Comparison of ENCODE assay signal across 17 cellular contexts in the genomic region with DNA sequence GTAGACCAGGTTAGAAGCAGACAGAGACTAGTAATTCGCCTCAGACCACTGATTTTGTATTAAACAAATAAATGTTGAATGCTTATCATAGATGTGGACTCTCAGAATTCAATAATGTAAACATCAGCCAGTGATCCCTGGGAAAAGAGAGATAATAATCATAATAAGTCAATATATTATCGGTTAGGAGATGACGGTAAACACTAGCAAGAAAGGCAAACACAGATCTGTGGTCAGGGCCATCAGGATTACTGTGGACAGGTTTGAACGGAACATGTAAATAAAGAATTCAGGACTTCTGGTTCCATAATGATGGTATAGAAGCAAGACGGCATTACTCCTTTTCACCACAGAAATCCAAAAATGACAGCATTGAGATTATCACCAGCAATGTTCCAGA.
A peak's percentile ranks its signal among the peaks of the same experiment; 100 is the strongest.
DNase-seq lines count a peak whose midpoint lies in the region; ATAC-seq, FAIRE-seq and TF ChIP-seq lines count a peak whose summit lies in the region.
"Had no signal": no experiment of that assay in that cellular context is flagged by ENCODE, and none has a peak within 500 bp of the region (broad histone marks: within the 10 kb centered on the region; RNA-seq: fewer than 3 reads in every experiment).

No MANE protein-coding gene starts in this region.

- H3K27me3 ChIP-seq in HepG2 (ENCODE audit: control insufficient read depth in 1 of 2, insufficient read depth in 2 of 2, low read length in 2 of 2) (no peaks in the 10 kb centered on the region), right lobe of liver (no peaks in the 10 kb centered on the region)
- H3K27me3 ChIP-seq: MG63 had no signal

- TF ChIP-seq POLR2A in HepG2 (IDR thresholded peaks at IDR 0.05; ENCODE audit: insufficient read depth in 1 of 2, low read depth in 2 of 2, low read length in 2 of 2), result no peak
- no peak for TF ChIP-seq POLR2A in right lobe of liver (IDR thresholded peaks at IDR 0.05)

- no peak for TF ChIP-seq EP300 in HepG2 (IDR thresholded peaks at IDR 0.05; ENCODE audit: low read depth in 2 of 2, low read length in 2 of 2)
- no peak for TF ChIP-seq EP300 in HepG2 (CRISPR knock-in tag; IDR thresholded peaks at IDR 0.05; ENCODE audit: borderline replicate concordance)

- no peak for TF ChIP-seq RAD21 in HepG2 (CRISPR knock-in tag; IDR thresholded peaks at IDR 0.05)

- intact Hi-C loops in HepG2 (cut with micrococcal nuclease; ENCODE audit: unreplicated experiment), result no loop called here
- intact Hi-C loops in right lobe of liver (cut with DNase I), result no loop called here
- intact Hi-C loops in cardiac septum (cut with DNase I), result no loop called here

- 2% methylated on average over 5 of the region's 5 CpGs for WGBS in HepG2 (ENCODE audit: low lambda C conversion rate)
- 27% methylated on average over 5 of the region's 5 CpGs for WGBS in right lobe of liver (ENCODE audit: insufficient coverage, low coverage, low lambda C conversion rate, missing lambda C conversion rate)

- CTCF ChIA-PET in HepG2 (lab: Yijun Ruan, JAX; ENCODE audit: low intra/inter-chr PET ratio, low total read pairs), result no interaction called here

- no peak overlapping the region for H3K27ac ChIP-seq in HepG2 (ENCODE audit: extremely low read length, insufficient read depth, low read length)
- H3K27ac ChIP-seq in right lobe of liver, result no peak overlapping the region
- H3K27ac ChIP-seq: A549 had no signal

- in situ Hi-C loops in HepG2 (cut with HindIII; ENCODE audit: extremely low pct_ligation_motif_present, low pct_unique_long_range_greater_than_20kb), result no loop called here

- H3K9me3 ChIP-seq in HepG2 (ENCODE audit: low read length) (no peaks in the 10 kb centered on the region), right lobe of liver (no peaks in the 10 kb centered on the region)
- H3K9me3 ChIP-seq: A549 had no signal

- H3K79me2 ChIP-seq in HepG2 (ENCODE audit: insufficient read depth, low read length), result no peaks in the 10 kb centered on the region

- no peak overlapping the region for H2AFZ ChIP-seq in HepG2 (ENCODE audit: low read length)

- no peaks in the 10 kb centered on the region for H4K20me1 ChIP-seq in HepG2 (ENCODE audit: insufficient read depth, low read length)

- no peak for TF ChIP-seq CTCF in HepG2 (CRISPR knock-in tag; IDR thresholded peaks at IDR 0.05)
- no peak for TF ChIP-seq CTCF in right lobe of liver (IDR thresholded peaks at IDR 0.05)
- TF ChIP-seq CTCF in choroid plexus epithelial cell (conservative IDR thresholded peaks at IDR 0.05; ENCODE audit: low read depth, low read length), result no peak

- POLR2A ChIA-PET in HepG2 (lab: Yijun Ruan, JAX), result no interaction called here

- no peaks in the 10 kb centered on the region for H3K4me1 ChIP-seq in HepG2 (ENCODE audit: insufficient read depth, low read length)
- no peaks in the 10 kb centered on the region for H3K4me1 ChIP-seq in right lobe of liver
- H3K4me1 ChIP-seq: A549 had no signal

- BruUV-seq in HepG2 (replicated peaks; lab: Mats Ljungman, UMichigan), result no TSS peak

- FAIRE-seq in HepG2 (lab: Jason Lieb, UNC), result no peak
- FAIRE-seq: A549, GM12878 had no signal

- H3K9ac ChIP-seq in HepG2 (ENCODE audit: insufficient read depth, low read depth, low read length), result no peak overlapping the region

- ATAC-seq in HepG2 (no peak), right lobe of liver (no peak), HG02759 (IDR thresholded peaks at IDR 0.05; ENCODE audit: unreplicated experiment) (no peak)
- ATAC-seq: A549, GM12878, SK-N-SH treated with all-trans-retinoic acid at 6 μM for 48 hours had no signal

- H3K36me3 ChIP-seq in HepG2 (replicated peaks in 1 of 2; ENCODE audit: control insufficient read depth in 1 of 2, insufficient read depth in 2 of 2, low read length in 2 of 2) (no peaks in the 10 kb centered on the region), right lobe of liver (no peaks in the 10 kb centered on the region)
- H3K36me3 ChIP-seq: MG63 had no signal

- H3K4me3 ChIP-seq in HepG2 (replicated peaks in 1 of 3; ENCODE audit: insufficient read depth in 1 of 3, low read depth in 2 of 3, low read length in 3 of 3), result no peak overlapping the region
- no peak overlapping the region for H3K4me3 ChIP-seq in right lobe of liver
- no peak overlapping the region for H3K4me3 ChIP-seq in choroid plexus epithelial cell (ENCODE audit: low read depth, low read length)
- H3K4me3 ChIP-seq: A549, GM12878, MG63 had no signal

- peak; percentile 17 for DNase-seq in HepG2 (ENCODE audit: low spot score)
- DNase-seq in right lobe of liver, result no peak
- DNase-seq in NCI-H526 treated with DMSO at 0.1 percent for 48 hours (lab: John Stamatoyannopoulos, UW), result peak; percentile 42
- DNase-seq in choroid plexus epithelial cell (ENCODE audit: low read depth), result peak; percentile 14
- DNase-seq in cardiac septum (ENCODE audit: low spot score), result no peak
- no peak for DNase-seq in effector CD4-positive, alpha-beta T cell
- DNase-seq: DMS79 treated with DMSO at 0.1 percent for 48 hours, H7, Kasumi-1, MG63, NCI-H187 treated with DMSO at 0.1 percent for 48 hours, RPMI8226, T-helper 1 cell had no signal

- no peak overlapping the region for H3K4me2 ChIP-seq in HepG2 (ENCODE audit: low read depth, low read length)
- H3K4me2 ChIP-seq: A549 had no signal

TF ChIP-seq in HepG2, 621 proteins besides CTCF, POLR2A, EP300 and RAD21:
- TF ChIP-seq, protein P1, sequence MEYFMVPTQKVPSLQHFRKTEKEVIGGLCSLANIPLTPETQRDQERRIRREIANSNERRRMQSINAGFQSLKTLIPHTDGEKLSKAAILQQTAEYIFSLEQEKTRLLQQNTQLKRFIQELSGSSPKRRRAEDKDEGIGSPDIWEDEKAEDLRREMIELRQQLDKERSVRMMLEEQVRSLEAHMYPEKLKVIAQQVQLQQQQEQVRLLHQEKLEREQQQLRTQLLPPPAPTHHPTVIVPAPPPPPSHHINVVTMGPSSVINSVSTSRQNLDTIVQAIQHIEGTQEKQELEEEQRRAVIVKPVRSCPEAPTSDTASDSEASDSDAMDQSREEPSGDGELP (IDR thresholded peaks at IDR 0.05; ENCODE audit: borderline replicate concordance, low read depth), result no peak
- TF ChIP-seq KMT2A (CRISPR knock-in tag; IDR thresholded peaks at IDR 0.05), result no peak
- TF ChIP-seq LCORL (IDR thresholded peaks at IDR 0.05), result no peak
- TF ChIP-seq LCORL (CRISPR knock-in tag; IDR thresholded peaks at IDR 0.05), result no peak
- no peak for TF ChIP-seq ZNF501 (CRISPR knock-in tag; IDR thresholded peaks at IDR 0.05)
- TF ChIP-seq, protein P2, sequence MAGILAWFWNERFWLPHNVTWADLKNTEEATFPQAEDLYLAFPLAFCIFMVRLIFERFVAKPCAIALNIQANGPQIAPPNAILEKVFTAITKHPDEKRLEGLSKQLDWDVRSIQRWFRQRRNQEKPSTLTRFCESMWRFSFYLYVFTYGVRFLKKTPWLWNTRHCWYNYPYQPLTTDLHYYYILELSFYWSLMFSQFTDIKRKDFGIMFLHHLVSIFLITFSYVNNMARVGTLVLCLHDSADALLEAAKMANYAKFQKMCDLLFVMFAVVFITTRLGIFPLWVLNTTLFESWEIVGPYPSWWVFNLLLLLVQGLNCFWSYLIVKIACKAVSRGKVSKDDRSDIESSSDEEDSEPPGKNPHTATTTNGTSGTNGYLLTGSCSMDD (CRISPR knock-in tag; IDR thresholded peaks at IDR 0.05), result no peak

Comparison
In these comparisons a context has a peak if more than half of its experiments do, and no peak if none do; other contexts are left out.
1. DNase-seq: peak in HepG2 (single experiment), NCI-H526 treated with DMSO at 0.1 percent for 48 hours (single experiment) and choroid plexus epithelial cell (single experiment); none in right lobe of liver (0 of 3), cardiac septum (single experiment) and effector CD4-positive, alpha-beta T cell (single experiment).